In the genomic region with DNA sequence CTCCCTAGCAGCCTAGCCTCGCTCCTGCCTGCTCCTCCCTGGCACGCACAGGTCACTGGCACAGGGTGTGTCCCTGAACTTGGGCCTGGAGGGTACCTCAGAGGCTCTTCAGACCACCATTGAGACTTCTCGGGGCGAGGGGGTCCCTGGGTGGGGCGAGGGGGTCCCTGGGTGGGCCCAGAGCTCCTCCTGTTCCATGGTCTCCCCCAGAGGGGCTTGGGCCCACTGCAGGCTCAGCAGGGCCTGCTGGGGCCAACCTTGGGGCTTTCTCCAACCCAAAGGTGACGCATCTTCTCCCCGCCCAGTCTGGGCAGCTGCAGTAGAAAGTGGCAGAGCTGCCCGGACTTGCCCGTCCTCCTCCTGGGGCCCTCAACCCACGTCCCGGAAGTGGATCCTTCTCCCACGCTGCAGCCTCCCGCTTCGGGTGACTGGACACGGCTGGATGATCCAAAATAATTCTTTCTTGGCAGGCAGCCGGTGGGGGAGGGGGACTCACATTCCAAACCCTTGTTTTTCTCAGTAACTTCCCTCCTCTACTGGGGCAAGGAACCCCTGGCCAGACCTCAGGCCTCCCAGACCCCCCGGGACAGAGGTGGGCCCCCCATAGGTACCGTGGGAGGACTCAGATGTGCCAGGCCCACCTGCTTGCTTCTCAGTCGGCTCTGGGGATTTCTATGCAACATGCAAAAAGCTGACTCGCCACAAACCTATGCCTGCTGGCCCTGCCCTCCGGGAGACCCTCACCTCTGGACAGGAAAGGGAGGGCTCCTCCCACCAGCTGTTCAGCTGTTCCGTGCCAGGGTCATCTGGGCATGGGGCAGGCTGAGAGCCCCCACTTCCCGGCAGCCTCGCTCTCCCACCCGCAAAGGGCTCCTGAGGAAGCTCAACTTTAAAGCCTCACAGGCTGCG, we compare ENCODE assay signal across 8 cellular contexts. TPM values are rescaled to one million over a fixed set of nuclear protein-coding genes. Genes with fewer than 3 reads are reported as not detected.
DNase-seq lines count a peak whose midpoint lies in the region; ATAC-seq and TF ChIP-seq lines count a peak whose summit lies in the region.

No MANE protein-coding gene starts in this region.

- no peaks in the 10 kb centered on the region for H3K9me3 Mint-ChIP-seq in activated T-cell treated with anti-CD3 and anti-CD28 coated beads, Interleukin-2, amount 50 U/mL, for 4 hours
- no peaks in the 10 kb centered on the region for H3K9me3 Mint-ChIP-seq in type B pancreatic cell

- H3K36me3 Mint-ChIP-seq in activated T-cell treated with anti-CD3 and anti-CD28 coated beads, Interleukin-2, amount 50 U/mL, for 4 hours (ENCODE audit: insufficient read depth), result no peaks in the 10 kb centered on the region
- H3K36me3 Mint-ChIP-seq in type B pancreatic cell, result peaks cover 4% of the 10 kb centered on the region

- no peak for DNase-seq in activated T-cell treated with anti-CD3 and anti-CD28 coated beads, Interleukin-2, amount 50 U/mL, for 4 hours
- no peak for DNase-seq in activated T-cell treated with anti-CD3 and anti-CD28 coated beads for 4 hours
- no peak for DNase-seq in MM.1S
- peak; percentile 91 for DNase-seq in SW480 (ENCODE audit: low spot score)
- DNase-seq in epithelial cell of esophagus (ENCODE audit: low read depth), result peak; percentile 99
- DNase-seq in midbrain (lab: John Stamatoyannopoulos, UW), result peak; percentile 49
- no peak for DNase-seq in type B pancreatic cell (ENCODE audit: extremely low spot score, unreplicated experiment)

- H3K27ac Mint-ChIP-seq in type B pancreatic cell, result peak overlapping the region; percentile 98

- peaks cover 22% of the 10 kb centered on the region for H3K4me1 ChIP-seq in MM.1S (ENCODE audit: low read length)

- H3K4me3 ChIP-seq in MM.1S (ENCODE audit: low read length) (peak overlapping the region; percentile 76), epithelial cell of esophagus (ENCODE audit: low read length) (peak overlapping the region; percentile 86)

- peaks cover 9% of the 10 kb centered on the region for H3F3A ChIP-seq in MM.1S (ENCODE audit: insufficient read depth, low read length)

- H3K4me2 ChIP-seq in MM.1S (ENCODE audit: low read depth, low read length), result peak overlapping the region; percentile 79

- H3K4me1 Mint-ChIP-seq in activated T-cell treated with anti-CD3 and anti-CD28 coated beads, Interleukin-2, amount 50 U/mL, for 4 hours (ENCODE audit: low read depth), result peaks cover 9% of the 10 kb centered on the region
- peaks cover 24% of the 10 kb centered on the region for H3K4me1 Mint-ChIP-seq in type B pancreatic cell (ENCODE audit: unreplicated experiment)

- H4K20me1 ChIP-seq in MM.1S (ENCODE audit: insufficient read depth, low read length), result no peaks in the 10 kb centered on the region

- H3K9me3 ChIP-seq in MM.1S (replicated peaks; ENCODE audit: insufficient read depth, low read length), result no peaks in the 10 kb centered on the region

- TF ChIP-seq CTCF in MM.1S (IDR thresholded peaks at IDR 0.05; ENCODE audit: low read length), result no peak
- no peak for TF ChIP-seq CTCF in epithelial cell of esophagus (IDR thresholded peaks at IDR 0.05; ENCODE audit: insufficient read depth, low read depth, low read length, missing control alignments)
- no peak for TF ChIP-seq CTCF in type B pancreatic cell (conservative IDR thresholded peaks at IDR 0.05)

- no peak overlapping the region for H3K27ac ChIP-seq in MM.1S (ENCODE audit: low read length)

- no peak for ATAC-seq in activated T-cell treated with anti-CD3 and anti-CD28 coated beads, Interleukin-2, amount 50 U/mL, for 4 hours
- no peak for ATAC-seq in activated CD4-positive, CD25-positive, alpha-beta regulatory T cell treated with anti-CD3 and anti-CD28 coated beads, Interleukin-2, amount 50 U/mL, for 24 hours

- no peak overlapping the region for H2AFZ ChIP-seq in MM.1S (ENCODE audit: low read length)

- H3K27me3 ChIP-seq in MM.1S (replicated peaks; ENCODE audit: insufficient read depth, low read length), result no peaks in the 10 kb centered on the region

- peaks cover 19% of the 10 kb centered on the region for H3K27me3 Mint-ChIP-seq in activated T-cell treated with anti-CD3 and anti-CD28 coated beads, Interleukin-2, amount 50 U/mL, for 4 hours (ENCODE audit: low read depth)
- no peaks in the 10 kb centered on the region for H3K27me3 Mint-ChIP-seq in type B pancreatic cell

- H3K36me3 ChIP-seq in MM.1S (replicated peaks; ENCODE audit: insufficient read depth, low read length), result no peaks in the 10 kb centered on the region

- no peaks in the 10 kb centered on the region for H3K9me2 ChIP-seq in MM.1S (replicated peaks; ENCODE audit: insufficient read depth, low read length)

- peak overlapping the region; percentile 58 for H3K4me3 Mint-ChIP-seq in activated T-cell treated with anti-CD3 and anti-CD28 coated beads, Interleukin-2, amount 50 U/mL, for 4 hours
- peak overlapping the region; percentile 94 for H3K4me3 Mint-ChIP-seq in type B pancreatic cell

- peaks cover 30% of the 10 kb centered on the region for H3K79me2 ChIP-seq in MM.1S (ENCODE audit: low read length)

- peak overlapping the region; percentile 68; the same call in 1 of the 2 replicates for H3K9ac ChIP-seq in MM.1S (ENCODE audit: low read length)

RNA-seq across cellular contexts. Expression of a gene that starts 1.5 kb away (rescaled TPM):
- 1 to 10 TPM; 4.0 to 4.8 (median 4.7) TPM for total RNA-seq in activated T-cell treated with anti-CD3 and anti-CD28 coated beads, Interleukin-2, amount 50 U/mL, for 4 hours
- 352 and 500 TPM in 2 replicates for total RNA-seq in type B pancreatic cell (ENCODE audit: low replicate concordance)

RNA-seq across cellular contexts. Expression of a gene that starts 20.9 kb away (rescaled TPM):
- total RNA-seq in activated T-cell treated with anti-CD3 and anti-CD28 coated beads, Interleukin-2, amount 50 U/mL, for 4 hours, result 1 to 10 TPM; 1.0 to 1.6 (median 1.3) TPM
- total RNA-seq in type B pancreatic cell (ENCODE audit: low replicate concordance), result 22.1 and 25.6 TPM in 2 replicates

RNA-seq across cellular contexts. Expression of a gene that starts 35.7 kb away (rescaled TPM):
- 10 to 100 TPM in 1 of 3 donors, 1 to 10 TPM in 2; 9.4 to 10.1 (median 9.8) TPM for total RNA-seq in activated T-cell treated with anti-CD3 and anti-CD28 coated beads, Interleukin-2, amount 50 U/mL, for 4 hours
- 4.0 and 7.4 TPM in 2 replicates for total RNA-seq in type B pancreatic cell (ENCODE audit: low replicate concordance)

RNA-seq across cellular contexts. Expression of a gene that starts 37.2 kb away (rescaled TPM):
- 10 to 100 TPM; 41.4 to 52.6 (median 43.3) TPM for total RNA-seq in activated T-cell treated with anti-CD3 and anti-CD28 coated beads, Interleukin-2, amount 50 U/mL, for 4 hours
- total RNA-seq in type B pancreatic cell (ENCODE audit: low replicate concordance), result 56.4 and 62.8 TPM in 2 replicates

RNA-seq across cellular contexts. Expression of a gene that starts 44.4 kb away (rescaled TPM):
- total RNA-seq in activated T-cell treated with anti-CD3 and anti-CD28 coated beads, Interleukin-2, amount 50 U/mL, for 4 hours, result 1 to 10 TPM; 3.3 to 4.3 (median 3.9) TPM
- total RNA-seq in type B pancreatic cell (ENCODE audit: low replicate concordance), result 11.4 and 31.3 TPM in 2 replicates

Comparison
In these comparisons a context has a peak if more than half of its experiments do, and no peak if none do; other contexts are left out.
1. DNase-seq: peak in SW480 (single experiment), epithelial cell of esophagus (single experiment) and midbrain (single experiment); none in activated T-cell treated with anti-CD3 and anti-CD28 coated beads, Interleukin-2, amount 50 U/mL, for 4 hours (single experiment), activated T-cell treated with anti-CD3 and anti-CD28 coated beads for 4 hours (single experiment), MM.1S (single experiment) and type B pancreatic cell (single experiment).
2. RNA of a gene that starts 1.5 kb away (total RNA-seq): 352 to 500 TPM in type B pancreatic cell; 4.0 to 4.8 TPM in activated T-cell treated with anti-CD3 and anti-CD28 coated beads, Interleukin-2, amount 50 U/mL, for 4 hours; every median in the first group is over 10 times any median in the second.